In the genomic region with DNA sequence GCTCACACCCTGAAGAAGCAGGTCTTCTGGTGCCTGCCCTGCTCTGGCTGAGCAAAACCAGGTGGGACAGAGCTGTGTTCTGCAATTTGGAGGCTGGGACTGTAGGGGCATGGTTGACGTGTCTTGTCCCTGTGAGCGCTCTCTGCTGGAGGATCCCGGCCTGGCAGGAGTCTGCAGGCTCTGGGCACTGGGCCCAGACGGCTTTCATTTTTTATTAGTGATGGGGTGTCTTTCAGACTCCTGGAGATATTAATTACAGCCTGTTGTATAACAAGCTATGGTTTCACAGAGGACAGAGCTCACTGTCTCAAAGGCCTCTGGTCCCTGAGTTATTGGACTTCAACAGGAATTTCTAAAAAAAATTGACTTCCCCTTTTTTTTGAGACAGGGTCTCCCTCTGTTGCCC, we compare ENCODE assay signal across 8 cellular contexts. TPM values are rescaled to one million over a fixed set of nuclear protein-coding genes. Genes with fewer than 3 reads are reported as not detected.
DNase-seq lines count a peak whose midpoint lies in the region; ATAC-seq and TF ChIP-seq lines count a peak whose summit lies in the region.

No MANE protein-coding gene starts in this region.

- no peak overlapping the region; a peak in 1 of 22 replicates for H3K9ac ChIP-seq in BLaER1 treated with 17β-estradiol and CSF1 and Interleukin-3, amounts not matched to agents 10 nM and 100 nM

- peak; percentile 78 for ATAC-seq in GM18907 (IDR thresholded peaks at IDR 0.05; ENCODE audit: unreplicated experiment)
- peak; percentile 93 for ATAC-seq in HG03175 (IDR thresholded peaks at IDR 0.05; ENCODE audit: unreplicated experiment)
- ATAC-seq in left ventricle myocardium superior = peak; percentile 90

- H3K27ac ChIP-seq in BLaER1 treated with 17β-estradiol and CSF1 and Interleukin-3, amounts not matched to agents 10 nM and 100 nM = peak overlapping the region in 8 of 11 experiments; percentile 10 to 68 (median 38); a peak in 13 of 22 replicates
- no peak overlapping the region for H3K27ac ChIP-seq in sigmoid colon

- H3K4me2 ChIP-seq in BLaER1 treated with 17β-estradiol and CSF1 and Interleukin-3, amounts not matched to agents 10 nM and 100 nM = peak overlapping the region; percentile 50 to 74 (median 61)

- H4K20me1 ChIP-seq in BLaER1 treated with 17β-estradiol and CSF1 and Interleukin-3, amounts not matched to agents 10 nM and 100 nM = no peaks in the 10 kb centered on the region

- DNase-seq in RPMI7951 (ENCODE audit: low read depth) (peak; percentile 62), left ventricle myocardium superior (peak; percentile 70), sigmoid colon (no peak), NCI-H187 (lab: John Stamatoyannopoulos, UW) (no peak)
- peak; percentile 37 for DNase-seq in activated naive CD4-positive, alpha-beta T cell treated with anti-CD3 and anti-CD28 coated beads, Interleukin-2, amount 50 U/mL, for 16 hours

- no peaks in the 10 kb centered on the region for H3K27me3 ChIP-seq in BLaER1 treated with 17β-estradiol and CSF1 and Interleukin-3, amounts not matched to agents 10 nM and 100 nM
- H3K27me3 ChIP-seq in sigmoid colon = no peaks in the 10 kb centered on the region

- H3K4me1 ChIP-seq in BLaER1 treated with 17β-estradiol and CSF1 and Interleukin-3, amounts not matched to agents 10 nM and 100 nM = peaks cover 34 to 82% (median 70%) of the 10 kb centered on the region in 10 experiments
- H3K4me1 ChIP-seq in sigmoid colon = peaks cover 0 to 9% (median 0%) of the 10 kb centered on the region in 4 donors

- TF ChIP-seq EP300 in sigmoid colon (IDR thresholded peaks at IDR 0.05) = no peak

- no peak for TF ChIP-seq POLR2A in sigmoid colon (IDR thresholded peaks at IDR 0.05)

- H3K36me3 ChIP-seq in BLaER1 treated with 17β-estradiol and CSF1 and Interleukin-3, amounts not matched to agents 10 nM and 100 nM = no peaks in the 10 kb centered on the region
- H3K36me3 ChIP-seq in sigmoid colon = no peaks in the 10 kb centered on the region

- H3K4me3 ChIP-seq in BLaER1 treated with 17β-estradiol and CSF1 and Interleukin-3, amounts not matched to agents 10 nM and 100 nM = no peak overlapping the region
- H3K4me3 ChIP-seq in sigmoid colon = no peak overlapping the region

- peaks cover 0 to 11% (median 5%) of the 10 kb centered on the region in 11 experiments; a peak in 16 of 22 replicates for H3K9me3 ChIP-seq in BLaER1 treated with 17β-estradiol and CSF1 and Interleukin-3, amounts not matched to agents 10 nM and 100 nM (replicated peaks in 1 of 11)
- no peaks in the 10 kb centered on the region for H3K9me3 ChIP-seq in sigmoid colon

- intact Hi-C loops in left ventricle myocardium superior (cut with micrococcal nuclease) (no loop called here), sigmoid colon (cut with DNase I) (no loop called here)

- whole genome bisulfite sequencing in sigmoid colon, 2 donors = 18 to 36% methylated on average over 4 of the region's 4 CpGs

- TF ChIP-seq CTCF in sigmoid colon (IDR thresholded peaks at IDR 0.05) = peak in 3 of 4 experiments; percentile 13 to 41 (median 21)

RNA-seq across cellular contexts. Expression of a gene that starts 29.5 kb away (rescaled TPM):
- total RNA-seq in RPMI7951 (2014; rRNA removed; shearing (Covaris generic)) = 5.5 and 5.6 TPM in 2 replicates
- 6.1 TPM for total RNA-seq in left ventricle myocardium superior
- 10 to 100 TPM in 1 of 4 donors, 1 to 10 TPM in 3; 5.3 to 10.0 (median 7.5) TPM for total RNA-seq in sigmoid colon
- polyA plus RNA-seq in sigmoid colon = 10 to 100 TPM; 13.8 to 28.2 (median 24.1) TPM

RNA-seq across cellular contexts. Expression of a gene that starts 58.8 kb away (rescaled TPM):
- total RNA-seq in RPMI7951 (2014; rRNA removed; shearing (Covaris generic)) = 12.0 and 15.1 TPM in 2 replicates
- 11.3 TPM for total RNA-seq in left ventricle myocardium superior
- 10 to 100 TPM; 17.9 to 33.5 (median 22.9) TPM for total RNA-seq in sigmoid colon
- 10 to 100 TPM; 16.2 to 19.3 (median 16.4) TPM for polyA plus RNA-seq in sigmoid colon

Comparison
In these comparisons a context has a peak if more than half of its experiments do, and no peak if none do; other contexts are left out.
1. H3K27ac ChIP-seq: peak in BLaER1 treated with 17β-estradiol and CSF1 and Interleukin-3, amounts not matched to agents 10 nM and 100 nM (8 of 11); none in sigmoid colon (0 of 4).
2. DNase-seq: peak in RPMI7951 (single experiment), activated naive CD4-positive, alpha-beta T cell treated with anti-CD3 and anti-CD28 coated beads, Interleukin-2, amount 50 U/mL, for 16 hours (single experiment) and left ventricle myocardium superior (single experiment); none in sigmoid colon (single experiment) and NCI-H187 (0 of 2).
3. Peak in every context shown above with its lines, with median percentiles within 50 percentile points of each other: ATAC-seq.